Comparison of ENCODE assay signal across 17 cellular contexts in the genomic region with DNA sequence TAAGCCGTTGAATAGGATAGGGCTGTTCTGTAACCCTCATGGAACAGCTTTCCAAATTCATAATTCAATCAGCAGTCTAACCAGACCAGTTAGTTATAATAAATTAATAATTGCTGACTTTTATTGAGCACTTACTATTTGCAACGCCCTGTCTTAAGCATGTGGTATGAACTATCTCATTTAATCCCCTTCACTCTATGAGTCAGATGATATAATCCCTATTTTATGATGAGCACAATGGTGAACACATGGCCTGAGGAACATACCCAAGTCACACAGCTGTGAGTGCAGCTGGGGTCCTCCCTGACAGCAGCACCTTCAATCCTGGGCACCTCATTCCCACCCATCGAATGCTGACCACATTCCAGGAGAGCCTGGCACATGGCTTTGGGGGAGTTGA. TPM values are rescaled to one million over a fixed set of nuclear protein-coding genes. Genes with fewer than 3 reads are reported as not detected.
DNase-seq lines count a peak whose midpoint lies in the region; ATAC-seq, FAIRE-seq and TF ChIP-seq lines count a peak whose summit lies in the region.
"Had no signal": no experiment of that assay in that cellular context is flagged by ENCODE, and none has a peak within 500 bp of the region (broad histone marks: within the 10 kb centered on the region; RNA-seq: fewer than 3 reads in every experiment).

No MANE protein-coding gene starts in this region.

- no peak for TF ChIP-seq RAD21 in H1 (IDR thresholded peaks at IDR 0.05 in 1 of 2, conservative IDR thresholded peaks at IDR 0.05 in 1 of 2; ENCODE audit: low read depth in 2 of 2, low read length in 2 of 2)

- no peaks in the 10 kb centered on the region for H3F3A ChIP-seq in GM23248 (ENCODE audit: insufficient read depth)

- TF ChIP-seq POLR2A in H1 (IDR thresholded peaks at IDR 0.05; ENCODE audit: control extremely low read depth in 1 of 2, low read depth in 2 of 2, low read length in 2 of 2), result no peak

- CTCF ChIA-PET in HEK293 (lab: Yijun Ruan, JAX), result interaction anchor here (0.6 kb wide), 2 partner anchors 75 to 500 kb away, joined by 4 read pairs; no protein-coding TSS in a partner anchor
- CTCF ChIA-PET in H1 (lab: Charles Lee; ENCODE audit: partially characterized antibody), result interaction anchor here (0.6 to 0.7 kb wide), 2 partner anchors 9 to 114 kb away, joined by 3 read pairs; no protein-coding TSS in a partner anchor

- in situ Hi-C loops in KBM-7 (cut with MboI; ENCODE audit: low pct_unique_long_range_greater_than_20kb, low sequenced_read_pairs), result no loop called here
- in situ Hi-C loops in GM23248 (cut with MboI), result loop anchor here (10.0 kb wide), 1 partner anchor 413 kb away; no protein-coding TSS in a partner anchor

- TF ChIP-seq CTCF in HEK293 (tag by site-specific recombination; IDR thresholded peaks at IDR 0.05) (no peak), H1 (IDR thresholded peaks at IDR 0.05; ENCODE audit: control extremely low read depth in 1 of 3, insufficient read depth in 1 of 3, low read depth in 1 of 3, low read length in 3 of 3) (no peak), thoracic aorta (IDR thresholded peaks at IDR 0.05) (no peak), omental fat pad (IDR thresholded peaks at IDR 0.05) (no peak)

- H4K20me1 ChIP-seq in H1 (replicated peaks in 1 of 2; ENCODE audit: control insufficient read depth in 1 of 2, insufficient read depth in 2 of 2, low read length in 2 of 2), result no peaks in the 10 kb centered on the region
- no peaks in the 10 kb centered on the region for H4K20me1 ChIP-seq in GM23248 (ENCODE audit: insufficient read depth)
- H4K20me1 ChIP-seq: BLaER1 had no signal

- no peaks in the 10 kb centered on the region for H3K79me1 ChIP-seq in H1 (ENCODE audit: low read depth, low read length)

- H3K18ac ChIP-seq in H1 (ENCODE audit: extremely low read depth, low read length), result no peak overlapping the region

- no peak overlapping the region for H3K4ac ChIP-seq in H1 (replicated peaks; ENCODE audit: insufficient read length, low read depth, low read length)

- H2BK12ac ChIP-seq in H1 (ENCODE audit: low read depth, low read length), result no peak overlapping the region

- peak; percentile 68 for DNase-seq in MV-4-11 (lab: John Stamatoyannopoulos, UW)
- no peak for DNase-seq in H1 (ENCODE audit: low read depth in 1 of 2, low spot score in 2 of 2)
- DNase-seq in thoracic aorta (ENCODE audit: low spot score), result no peak
- no peak for DNase-seq in KBM-7
- no peak for DNase-seq in omental fat pad (ENCODE audit: low spot score)
- DNase-seq in stimulated activated CD4-positive, alpha-beta T cell treated with anti-CD3 and anti-CD28 coated beads, Interleukin-2, amount 100 ng/mL, for 48 hours, result no peak
- DNase-seq in GM23248, result no peak
- DNase-seq: 8988T; Calu3; CD8-positive, alpha-beta T cell; DMS 273 treated with DMSO at 0.1 percent for 48 hours; H7 had no signal

- 0 out of 2 replicates have a peak overlapping the region, but pooled peaks have one; percentile 29 for H2BK20ac ChIP-seq in H1 (ENCODE audit: low read length)

- H3K4me2 ChIP-seq in H1 (ENCODE audit: insufficient read depth in 1 of 2, low read depth in 2 of 2, low read length in 2 of 2) (no peak overlapping the region), GM23248 (ENCODE audit: unreplicated experiment) (no peak overlapping the region)

- H2BK5ac ChIP-seq in H1 (ENCODE audit: low read depth, low read length), result no peak overlapping the region

- H2BK15ac ChIP-seq in H1 (ENCODE audit: low read length), result no peak overlapping the region

- H3K4me1 ChIP-seq in HEK293 (ENCODE audit: control insufficient read depth, insufficient read depth, low read length) (no peaks in the 10 kb centered on the region), H1 (replicated peaks in 1 of 4; ENCODE audit: control insufficient read depth in 3 of 4, insufficient read depth in 4 of 4, low read length in 3 of 4) (0 out of 7 replicates have a peak, but pooled peaks cover 0 to 1% (median 0%) of the 10 kb centered on the region in 4 experiments), thoracic aorta (ENCODE audit: control insufficient read depth in 1 of 2, low read depth in 2 of 2) (peaks cover 17 to 24% of the 10 kb centered on the region in 2 donors), GM23248 (ENCODE audit: insufficient read depth) (peaks cover 16% of the 10 kb centered on the region)

- H3K27me3 ChIP-seq in H1 (replicated peaks in 1 of 4; ENCODE audit: control insufficient read depth in 3 of 4, extremely low read depth in 1 of 4, insufficient read depth in 3 of 4, low read length in 3 of 4), result peaks cover 0 to 8% (median 4%) of the 10 kb centered on the region in 4 experiments; a peak in 4 of 7 replicates
- H3K27me3 ChIP-seq in thoracic aorta (replicated peaks; ENCODE audit: insufficient read depth), result no peaks in the 10 kb centered on the region
- H3K27me3 ChIP-seq in GM23248 (replicated peaks; ENCODE audit: insufficient read depth), result no peaks in the 10 kb centered on the region
- H3K27me3 ChIP-seq: BLaER1 had no signal

- no peaks in the 10 kb centered on the region for H3K36me3 ChIP-seq in HEK293 (ENCODE audit: control insufficient read depth in 2 of 2, insufficient read depth in 1 of 2, low read length in 2 of 2)
- no peaks in the 10 kb centered on the region for H3K36me3 ChIP-seq in H1 (ENCODE audit: control insufficient read depth in 2 of 4, insufficient read depth in 4 of 4, low read length in 3 of 4)
- no peaks in the 10 kb centered on the region for H3K36me3 ChIP-seq in thoracic aorta
- H3K36me3 ChIP-seq in GM23248 (ENCODE audit: low read depth), result no peaks in the 10 kb centered on the region
- H3K36me3 ChIP-seq: BLaER1 had no signal

- no peak overlapping the region for H3K27ac ChIP-seq in HEK293 (ENCODE audit: extremely low read depth, low read depth, low read length)
- no peak overlapping the region for H3K27ac ChIP-seq in H1 (ENCODE audit: low read depth, low read length)
- peak overlapping the region; percentile 33 to 87 for H3K27ac ChIP-seq in thoracic aorta
- no peak overlapping the region for H3K27ac ChIP-seq in GM23248
- H3K27ac ChIP-seq: BLaER1 had no signal

- H2AFZ ChIP-seq in H1 (ENCODE audit: low read length) (no peak overlapping the region), GM23248 (no peak overlapping the region)

- H4K91ac ChIP-seq in H1 (replicated peaks; ENCODE audit: insufficient read length, low read length), result no peak overlapping the region

- H3K79me2 ChIP-seq in H1 (ENCODE audit: control insufficient read depth in 1 of 2, insufficient read depth in 2 of 2, low read length in 2 of 2) (no peaks in the 10 kb centered on the region), GM23248 (ENCODE audit: insufficient read depth) (no peaks in the 10 kb centered on the region)

- no peak overlapping the region for H2BK120ac ChIP-seq in H1 (replicated peaks; ENCODE audit: low read depth, low read length)

- POLR2A ChIA-PET in HEK293 (lab: Yijun Ruan, JAX), result no interaction called here
- POLR2A ChIA-PET in H1 (lab: Charles Lee; ENCODE audit: partially characterized antibody), result no interaction called here

- H3K9ac ChIP-seq in H1 (replicated peaks in 1 of 4; ENCODE audit: extremely low read depth in 1 of 4, low read depth in 3 of 4, low read length in 3 of 4), result no peak overlapping the region
- H3K9ac ChIP-seq in GM23248, result no peak overlapping the region
- H3K9ac ChIP-seq: BLaER1 had no signal

- ATAC-seq in thoracic aorta (ENCODE audit: insufficient number of reproducible peaks, low FRiP score, low read depth) (no peak), omental fat pad (ENCODE audit: low FRiP score) (no peak)
- ATAC-seq: CD8-positive, alpha-beta T cell; HCT116 had no signal

- TF ChIP-seq EP300 in H1 (IDR thresholded peaks at IDR 0.05; ENCODE audit: borderline replicate concordance in 1 of 2, low read depth in 2 of 2, low read length in 2 of 2), result no peak

- H4K8ac ChIP-seq in H1 (ENCODE audit: extremely low read depth, insufficient read depth, low read length), result no peak overlapping the region

- no peak for FAIRE-seq in H1 (lab: Jason Lieb, UNC)
- FAIRE-seq: G401.6, GM19239 had no signal

- H3K9me2 ChIP-seq in GM23248 (ENCODE audit: insufficient read depth), result no peaks in the 10 kb centered on the region

- no peak overlapping the region for H3K56ac ChIP-seq in H1 (replicated peaks; ENCODE audit: insufficient read length, low read depth, low read length)

- H3K23ac ChIP-seq in H1 (ENCODE audit: insufficient read length), result no peak overlapping the region

- no peak overlapping the region for H3K14ac ChIP-seq in H1 (ENCODE audit: insufficient read length)

- H2AK5ac ChIP-seq in H1 (ENCODE audit: low read depth, low read length), result no peak overlapping the region

- H3K4me3 ChIP-seq in HEK293 (ENCODE audit: low read depth, low read length), result no peak overlapping the region
- H3K4me3 ChIP-seq in H1 (ENCODE audit: extremely low read depth in 1 of 4, insufficient read depth in 2 of 4, low read depth in 3 of 4, low read length in 4 of 4), result no peak overlapping the region
- H3K4me3 ChIP-seq in thoracic aorta, result no peak overlapping the region
- no peak overlapping the region for H3K4me3 ChIP-seq in GM23248
- H3K4me3 ChIP-seq: BLaER1 had no signal

- H3K9me3 ChIP-seq in HEK293 (ENCODE audit: control insufficient read depth, insufficient read depth, low read depth, low read length) (no peaks in the 10 kb centered on the region), H1 (ENCODE audit: insufficient read depth in 2 of 2, low read depth in 1 of 2, low read length in 1 of 2) (no peaks in the 10 kb centered on the region), thoracic aorta (no peaks in the 10 kb centered on the region), GM23248 (ENCODE audit: low read depth) (no peaks in the 10 kb centered on the region)
- H3K9me3 ChIP-seq: BLaER1 had no signal

- H4K5ac ChIP-seq in H1 (ENCODE audit: insufficient read length, low read depth, low read length), result no peak overlapping the region

- peaks cover 1% of the 10 kb centered on the region for H3K23me2 ChIP-seq in H1 (ENCODE audit: low read depth, low read length)

- WGBS in H1 (ENCODE audit: extremely low coverage in 1 of 2, insufficient coverage in 1 of 2, insufficient read length in 1 of 2, insufficient replicate concordance in 2 of 2, low coverage in 1 of 2, low lambda C conversion rate in 2 of 2, missing lambda C conversion rate in 1 of 2), 2 experiments, result 98% methylated on average over 3 of the region's 3 CpGs; no CpG with 5 or more reads in 1 of the 2 experiments
- 53 to 55% methylated on average over 3 of the region's 3 CpGs for whole genome bisulfite sequencing in GM23248 (ENCODE audit: low coverage in 1 of 2, low lambda C conversion rate in 2 of 2, missing lambda C conversion rate in 2 of 2), 2 experiments

RNA-seq across cellular contexts. Expression of a gene that starts 28.0 kb away (rescaled TPM):
- total RNA-seq in H1 (2021; fragmentation: NEBNext Ultra II Directional; extraction: Animal tissue kit (Norgen Biotek cat#: 25700)), result 51.3 and 54.2 TPM in 2 replicates
- polyA plus RNA-seq in H1 (2011; rRNA removed) (11.0 and 17.4 TPM in 2 replicates), GM23248 (2016; fragmentation: Nextera tagmentation; extraction: Ambion mirVana) (6.1 and 8.1 TPM in 2 replicates)
- 14.2 TPM for polyA plus RNA-seq in H1 (2011; cell fraction: cytosol; rRNA removed)
- 54.3 TPM for polyA plus RNA-seq in H1 (2011; cell fraction: nucleus; rRNA removed)
- polyA plus RNA-seq in H1 (2012, experiment 1 of 2), result 9.6 to 23.4 TPM (median 16.3 TPM) in 4 replicates
- polyA plus RNA-seq in H1 (2012, experiment 2 of 2), result 1.5 TPM
- 23.0 TPM for polyA plus RNA-seq in H1 (2013, experiment 1 of 2)
- polyA plus RNA-seq in H1 (2013, experiment 2 of 2), result 18.6 TPM
- 171 and 240 TPM in 2 replicates for polyA minus RNA-seq in H1 (2011; rRNA and poly(A)+ RNA removed)
- polyA minus RNA-seq in H1 (2011; cell fraction: cytosol; rRNA and poly(A)+ RNA removed), result 50.0 TPM
- polyA minus RNA-seq in H1 (2011; cell fraction: nucleus; rRNA and poly(A)+ RNA removed), result 177 TPM
- total RNA-seq in thoracic aorta (10 to 100 TPM; 36.8 to 47.6 TPM), omental fat pad (10 to 100 TPM; 12.6 to 48.4 (median 15.0) TPM)
- total RNA-seq in GM23248 (2014; rRNA removed; shearing (Covaris generic)), result 45.7 and 54.4 TPM in 2 replicates

Comparison
In these comparisons a context has a peak if more than half of its experiments do, and no peak if none do; other contexts are left out.
1. H3K27ac ChIP-seq: peak in thoracic aorta (2 of 2); none in HEK293 (single experiment), H1 (single experiment) and GM23248 (single experiment).